24 cellular contexts compared by ENCODE assay signal in the genomic region with DNA sequence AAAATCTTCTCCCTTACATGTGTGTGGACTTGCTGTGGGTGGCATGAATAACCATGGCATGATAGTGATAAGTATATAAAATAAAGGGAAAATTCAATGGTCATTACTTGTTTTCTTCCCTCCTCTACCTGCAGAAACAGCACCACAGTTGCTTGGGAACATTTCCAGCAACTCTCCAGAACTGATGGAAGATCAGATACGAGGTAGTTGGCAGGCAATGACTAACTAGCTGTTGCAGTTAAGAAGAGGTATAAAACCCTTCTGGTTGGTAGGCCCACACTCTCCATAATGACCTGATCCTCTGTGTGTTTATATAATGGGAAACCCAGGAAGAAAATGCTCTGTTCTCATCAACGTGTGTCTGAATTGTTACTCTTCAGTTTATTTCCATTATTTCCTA.
"Had no signal": no experiment of that assay in that cellular context is flagged by ENCODE, and none has a peak within 500 bp of the region (broad histone marks: within the 10 kb centered on the region; RNA-seq: fewer than 3 reads in every experiment).

No MANE protein-coding gene starts in this region.

- H3K4me1 ChIP-seq: adrenal gland had no signal

- H3K9me3 ChIP-seq: adrenal gland had no signal

- H3K27ac ChIP-seq: adrenal gland, PC-9 had no signal

- H3K27me3 ChIP-seq: adrenal gland, MG63 had no signal

- DNase-seq: activated CD4-positive, alpha-beta T cell treated with anti-CD3 and anti-CD28 coated beads for 48 hours; activated CD4-positive, alpha-beta T cell treated with anti-CD3 and anti-CD28 coated beads, Interleukin-2, amount 50 U/mL, for 4 hours; activated CD8-positive, alpha-beta memory T cell treated with anti-CD3 and anti-CD28 coated beads, Interleukin-2, amount 50 U/mL, for 48 hours; activated CD8-positive, alpha-beta T cell treated with anti-CD3 and anti-CD28 coated beads, Interleukin-2, amount 10 ng/mL, durations not matched to agents 7 days and 5 days; activated naive CD4-positive, alpha-beta T cell treated with anti-CD3 and anti-CD28 coated beads, Interleukin-2, amount 50 U/mL, for 16 hours; activated naive CD8-positive, alpha-beta T cell treated with anti-CD3 and anti-CD28 coated beads, Interleukin-2, amount 10 ng/mL, durations not matched to agents 7 days and 5 days; activated T-cell treated with anti-CD3 and anti-CD28 coated beads, Interleukin-2, amount 50 U/mL, for 1 hour; adrenal gland; anterior cingulate cortex; caudate nucleus; Kasumi-1; KBM-7; MG63; MV-4-11; NCI-H1092 treated with DMSO at 0.1 percent for 48 hours; NCI-H1417 treated with DMSO at 0.1 percent for 48 hours; NCI-H1694 treated with DMSO at 0.1 percent for 48 hours; NCI-H2029 treated with DMSO at 0.1 percent for 48 hours; NCI-H446; NCI-H524; PC-9; SHP77 treated with DMSO at 0.1 percent for 48 hours; T-helper 1 cell had no signal

- H3K36me3 ChIP-seq: adrenal gland, MG63 had no signal

- H3K4me3 ChIP-seq: adrenal gland, MG63, PC-9 had no signal

- ATAC-seq: activated CD4-positive, CD25-positive, alpha-beta regulatory T cell treated with anti-CD3 and anti-CD28 coated beads, Interleukin-2, amount 50 U/mL, for 24 hours; activated CD8-positive, alpha-beta T cell treated with anti-CD3 and anti-CD28 coated beads, Interleukin-2, amount 10 ng/mL, durations not matched to agents 7 days and 5 days had no signal
